In the genomic region with DNA sequence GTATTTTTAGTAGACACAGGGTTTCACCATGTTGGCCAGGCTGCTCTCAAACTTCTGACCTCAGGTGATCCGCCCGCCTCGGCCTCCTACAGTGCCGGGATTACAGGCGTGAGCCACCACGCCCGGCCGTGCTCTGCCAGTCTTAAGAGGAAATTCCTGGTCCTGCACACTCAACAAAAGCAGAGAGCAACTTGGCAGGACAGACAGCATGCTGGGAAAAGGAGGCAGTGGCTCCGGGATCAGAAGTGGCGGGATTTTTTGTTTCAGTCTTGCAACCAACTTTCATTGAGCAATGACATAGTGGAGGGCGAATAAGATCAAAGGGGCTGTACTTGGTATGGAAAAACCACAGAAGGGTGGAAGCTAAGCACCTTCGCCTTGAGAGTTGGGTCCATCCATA, we compare ENCODE assay signal across 8 cellular contexts. TPM values are rescaled to one million over a fixed set of nuclear protein-coding genes. Genes with fewer than 3 reads are reported as not detected.
DNase-seq lines count a peak whose midpoint lies in the region; ATAC-seq and TF ChIP-seq lines count a peak whose summit lies in the region.

No MANE protein-coding gene starts in this region.

- H3K4me1 ChIP-seq in mucosa of rectum (ENCODE audit: control insufficient read depth in 2 of 2, insufficient read depth in 2 of 2, low read length in 2 of 2) (peaks cover 37 to 51% of the 10 kb centered on the region in 2 donors), SJCRH30 (no peaks in the 10 kb centered on the region; the same call in 1 of the 2 replicates)

- DNase-seq in ACHN (peak; percentile 29), HEK293T (ENCODE audit: extremely low spot score) (no peak), NCI-H82 (lab: John Stamatoyannopoulos, UW) (no peak), SJCRH30 (no peak)
- DNase-seq in central memory CD8-positive, alpha-beta T cell (ENCODE audit: low spot score in 2 of 2), result no peak
- DNase-seq in central memory CD4-positive, alpha-beta T cell, result no peak

- H3K9me3 Mint-ChIP-seq in central memory CD8-positive, alpha-beta T cell, result no peaks in the 10 kb centered on the region

- no peaks in the 10 kb centered on the region for H3K27me3 Mint-ChIP-seq in central memory CD8-positive, alpha-beta T cell

- CTCF ChIA-PET in HEK293T (lab: Yijun Ruan, JAX), result interaction anchor here (0.7 kb wide), 1 partner anchor 764 kb away, joined by 3 read pairs; no protein-coding TSS in a partner anchor

- peaks cover 17% of the 10 kb centered on the region for H3K4me1 Mint-ChIP-seq in central memory CD8-positive, alpha-beta T cell

- H3K27me3 ChIP-seq in mucosa of rectum (ENCODE audit: control insufficient read depth in 2 of 2, insufficient read depth in 2 of 2, low read length in 2 of 2) (no peaks in the 10 kb centered on the region), SJCRH30 (no peaks in the 10 kb centered on the region)

- in situ Hi-C loops in ACHN (cut with HindIII; ENCODE audit: low pct_ligation_motif_present, low pct_unique_long_range_greater_than_20kb, low sequenced_read_pairs), result no loop called here

- H3K27ac ChIP-seq in mucosa of rectum (ENCODE audit: low read depth in 2 of 2, low read length in 2 of 2) (peak overlapping the region; percentile 96 to 97), SJCRH30 (no peak overlapping the region)

- no peak for ATAC-seq in central memory CD8-positive, alpha-beta T cell (replicated peaks; ENCODE audit: extremely low read depth, poor library complexity, severe bottlenecking)
- ATAC-seq in GM19351 (IDR thresholded peaks at IDR 0.05; ENCODE audit: unreplicated experiment), result no peak

- H3K4me3 ChIP-seq in mucosa of rectum (ENCODE audit: low read length in 2 of 2) (peak overlapping the region; percentile 66 to 87), SJCRH30 (no peak overlapping the region)

- H3K36me3 ChIP-seq in mucosa of rectum (ENCODE audit: control insufficient read depth in 2 of 2, insufficient read depth in 2 of 2, low read length in 2 of 2), result peaks cover 13 to 19% of the 10 kb centered on the region in 2 donors
- 0 out of 2 replicates have a peak, but pooled peaks cover 4% of the 10 kb centered on the region for H3K36me3 ChIP-seq in SJCRH30

- no peaks in the 10 kb centered on the region for H3K9me3 ChIP-seq in mucosa of rectum (ENCODE audit: control insufficient read depth in 2 of 2, low read length in 2 of 2)
- H3K9me3 ChIP-seq in SJCRH30 (replicated peaks), result no peaks in the 10 kb centered on the region

- H3K4me3 Mint-ChIP-seq in central memory CD8-positive, alpha-beta T cell, result peak overlapping the region; percentile 27

- peak overlapping the region; percentile 54 to 96 for H3K9ac ChIP-seq in mucosa of rectum (ENCODE audit: low read depth in 1 of 2, low read length in 2 of 2)

- H3K36me3 Mint-ChIP-seq in central memory CD8-positive, alpha-beta T cell (ENCODE audit: insufficient read depth), result peaks cover 8% of the 10 kb centered on the region

- H3K27ac Mint-ChIP-seq in central memory CD8-positive, alpha-beta T cell (ENCODE audit: low read depth), result no peak overlapping the region

- POLR2A ChIA-PET in HEK293T (lab: Yijun Ruan, JAX), result no interaction called here

TF ChIP-seq in HEK293T, 16 proteins besides CTCF, POLR2A, EP300 and RAD21:
- TF ChIP-seq L3MBTL2 (conservative IDR thresholded peaks at IDR 0.05) (peak; percentile 31; the same call in 1 of the 2 replicates), FOXA1 (IDR thresholded peaks at IDR 0.05) (no peak)

RNA-seq across cellular contexts. Expression of a gene that starts 2.1 kb away (rescaled TPM):
- 47.8 and 50.7 TPM in 2 replicates for total RNA-seq in SJCRH30 (2014; rRNA removed; shearing (Covaris generic))

RNA-seq across cellular contexts. Expression of a gene that starts 56.8 kb away (rescaled TPM):
- 0.25 and 0.30 TPM in 2 replicates for total RNA-seq in SJCRH30 (2014; rRNA removed; shearing (Covaris generic))
